In the genomic region with DNA sequence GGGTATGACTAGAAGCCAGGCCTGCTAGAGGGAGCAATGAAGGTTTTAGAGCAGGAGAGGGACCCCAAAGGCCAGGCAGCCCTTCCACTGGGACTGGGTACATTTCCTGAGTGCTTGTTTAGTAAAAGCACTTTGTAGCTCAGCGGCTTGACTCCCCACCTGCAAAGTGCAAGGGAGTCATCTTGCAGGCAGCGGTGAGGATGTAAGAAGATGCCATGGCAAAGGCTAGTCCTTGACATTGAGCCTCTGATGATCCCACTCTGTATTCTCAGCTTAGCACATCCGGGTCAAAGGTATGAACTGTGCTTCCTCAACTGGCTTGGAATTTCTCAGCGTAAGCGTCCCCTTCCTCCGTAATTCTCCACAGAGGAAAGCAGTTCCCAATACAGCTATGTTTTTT, we compare ENCODE assay signal across 2 cellular contexts.
TF ChIP-seq lines count a peak whose summit lies in the region.

No MANE protein-coding gene starts in this region.

TF ChIP-seq in GM23338, 12 proteins besides CTCF, POLR2A, EP300 and RAD21 (continues in another document):
- TF ChIP-seq, protein P1, sequence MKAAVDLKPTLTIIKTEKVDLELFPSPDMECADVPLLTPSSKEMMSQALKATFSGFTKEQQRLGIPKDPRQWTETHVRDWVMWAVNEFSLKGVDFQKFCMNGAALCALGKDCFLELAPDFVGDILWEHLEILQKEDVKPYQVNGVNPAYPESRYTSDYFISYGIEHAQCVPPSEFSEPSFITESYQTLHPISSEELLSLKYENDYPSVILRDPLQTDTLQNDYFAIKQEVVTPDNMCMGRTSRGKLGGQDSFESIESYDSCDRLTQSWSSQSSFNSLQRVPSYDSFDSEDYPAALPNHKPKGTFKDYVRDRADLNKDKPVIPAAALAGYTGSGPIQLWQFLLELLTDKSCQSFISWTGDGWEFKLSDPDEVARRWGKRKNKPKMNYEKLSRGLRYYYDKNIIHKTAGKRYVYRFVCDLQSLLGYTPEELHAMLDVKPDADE (IDR thresholded peaks at IDR 0.05), result no peak
- TF ChIP-seq EZH2 (IDR thresholded peaks at IDR 0.05; ENCODE audit: low read depth, unreplicated experiment) (no peak), JUNB (IDR thresholded peaks at IDR 0.05; ENCODE audit: unreplicated experiment) (no peak), REST (IDR thresholded peaks at IDR 0.05; ENCODE audit: unreplicated experiment) (no peak), ZNF331 (CRISPR knock-in tag; IDR thresholded peaks at IDR 0.05; ENCODE audit: low read depth) (no peak), POLR2AphosphoS5 (IDR thresholded peaks at IDR 0.05; ENCODE audit: low read depth) (no peak), NANOG (IDR thresholded peaks at IDR 0.05; ENCODE audit: borderline replicate concordance) (no peak), STAT1 (IDR thresholded peaks at IDR 0.05; ENCODE audit: unreplicated experiment) (no peak), CREB1 (CRISPR knock-in tag; IDR thresholded peaks at IDR 0.05; ENCODE audit: low read depth) (no peak), EZH2phosphoT487 (IDR thresholded peaks at IDR 0.05; ENCODE audit: unreplicated experiment) (no peak)

TF ChIP-seq in H1, 55 proteins besides CTCF, POLR2A, EP300 and RAD21:
- no peak for TF ChIP-seq ATF2 (IDR thresholded peaks at IDR 0.05; ENCODE audit: low read length)
- no peak for TF ChIP-seq CEBPB (IDR thresholded peaks at IDR 0.05; ENCODE audit: low read depth, low read length)
- TF ChIP-seq TAF1 (IDR thresholded peaks at IDR 0.05; ENCODE audit: low read depth, low read length), result no peak
- no peak for TF ChIP-seq RFX5 (IDR thresholded peaks at IDR 0.05; ENCODE audit: borderline replicate concordance, low read depth, low read length)
- no peak for TF ChIP-seq BCL11A (IDR thresholded peaks at IDR 0.05; ENCODE audit: low read depth in 2 of 2, low read length in 2 of 2)
- TF ChIP-seq EGR1 (IDR thresholded peaks at IDR 0.05; ENCODE audit: borderline replicate concordance, low read depth, low read length), result no peak
- no peak for TF ChIP-seq BACH1 (IDR thresholded peaks at IDR 0.05; ENCODE audit: low read length)
- no peak for TF ChIP-seq SP1 (IDR thresholded peaks at IDR 0.05; ENCODE audit: low read depth, low read length)
- TF ChIP-seq CHD1 (IDR thresholded peaks at IDR 0.05; ENCODE audit: low read depth, low read length), result no peak
- no peak for TF ChIP-seq PHF8 (conservative IDR thresholded peaks at IDR 0.05; ENCODE audit: low read depth, low read length)
